7 cellular contexts compared by ENCODE assay signal in the genomic region with DNA sequence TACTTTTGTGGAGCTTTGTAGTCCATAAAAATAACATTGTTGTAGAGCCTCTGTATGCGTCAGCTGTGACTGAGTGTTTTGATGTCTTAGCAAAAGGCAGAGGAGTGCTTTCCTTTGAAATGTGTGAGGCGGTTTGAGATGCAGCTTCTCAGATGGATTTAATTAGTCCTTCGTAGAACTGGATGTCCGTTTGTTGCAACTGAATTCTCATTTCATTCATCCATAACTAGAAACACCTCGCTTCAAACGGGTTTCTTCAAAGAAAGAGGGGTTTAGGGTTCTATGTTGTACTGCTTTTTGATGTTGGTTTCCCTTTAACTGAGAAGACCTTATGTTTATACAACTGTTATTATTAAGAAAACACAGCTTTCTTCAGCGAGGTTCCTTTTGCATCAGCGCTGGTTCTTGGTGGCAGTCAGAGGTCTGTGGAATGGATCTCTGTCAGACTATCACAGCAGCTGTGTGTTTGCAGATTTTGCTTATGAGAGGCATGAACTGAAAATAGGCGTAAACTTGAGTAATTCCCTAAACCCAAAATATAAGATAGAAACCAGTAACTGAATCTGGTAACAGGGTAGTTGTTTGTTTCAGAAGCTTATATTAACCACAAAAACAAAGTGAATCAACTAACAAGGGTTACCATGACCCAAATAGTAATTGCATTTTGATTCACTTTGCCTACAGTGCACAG.
DNase-seq lines count a peak whose midpoint lies in the region; ATAC-seq, FAIRE-seq and TF ChIP-seq lines count a peak whose summit lies in the region.

No MANE protein-coding gene starts in this region.

- no peak for DNase-seq in GM12892 (ENCODE audit: insufficient read length)
- peak; percentile 87 for DNase-seq in brain pericyte (ENCODE audit: low read depth, low spot score)
- DNase-seq in stomach, result no peak
- no peak for DNase-seq in activated gamma-delta T cell treated with Interleukin-2 at 50 U/mL for 16 hours
- no peak for DNase-seq in ACHN

- TF ChIP-seq EP300 in stomach (IDR thresholded peaks at IDR 0.05), result no peak

- H3K9me3 ChIP-seq in stomach, result no peaks in the 10 kb centered on the region

- TF ChIP-seq CTCF in stomach (IDR thresholded peaks at IDR 0.05), result no peak

- ATAC-seq in GM21360 (IDR thresholded peaks at IDR 0.05; ENCODE audit: unreplicated experiment) (peak; percentile 91), HG03520 (IDR thresholded peaks at IDR 0.05; ENCODE audit: unreplicated experiment) (peak; percentile 93)

- H3K4me3 ChIP-seq in stomach, result no peak overlapping the region

- 65 to 77% (median 73%) methylated on average over 9 of the region's 9 CpGs for WGBS in stomach, 5 donors

- in situ Hi-C loops in ACHN (cut with HindIII; ENCODE audit: low pct_ligation_motif_present, low pct_unique_long_range_greater_than_20kb, low sequenced_read_pairs), result no loop called here

- FAIRE-seq in GM12892 (lab: Jason Lieb, UNC), result peak; percentile 50

- no peak for TF ChIP-seq POLR2A in GM12892 (IDR thresholded peaks at IDR 0.05; ENCODE audit: low read depth, low read length)
- TF ChIP-seq POLR2A in stomach (IDR thresholded peaks at IDR 0.05), result no peak

- H3K27ac ChIP-seq in stomach, result peak overlapping the region in 3 of 5 donors; percentile 52 to 80 (median 64)

- H3K27me3 ChIP-seq in stomach, result no peaks in the 10 kb centered on the region

- peaks cover 0 to 7% (median 3%) of the 10 kb centered on the region in 4 donors for H3K36me3 ChIP-seq in stomach

- H3K4me1 ChIP-seq in stomach, result peaks cover 0 to 5% (median 2%) of the 10 kb centered on the region in 4 donors

- intact Hi-C loops in stomach (cut with DNase I; ENCODE audit: low total_unique reads), result no loop called here
